In the genomic region with DNA sequence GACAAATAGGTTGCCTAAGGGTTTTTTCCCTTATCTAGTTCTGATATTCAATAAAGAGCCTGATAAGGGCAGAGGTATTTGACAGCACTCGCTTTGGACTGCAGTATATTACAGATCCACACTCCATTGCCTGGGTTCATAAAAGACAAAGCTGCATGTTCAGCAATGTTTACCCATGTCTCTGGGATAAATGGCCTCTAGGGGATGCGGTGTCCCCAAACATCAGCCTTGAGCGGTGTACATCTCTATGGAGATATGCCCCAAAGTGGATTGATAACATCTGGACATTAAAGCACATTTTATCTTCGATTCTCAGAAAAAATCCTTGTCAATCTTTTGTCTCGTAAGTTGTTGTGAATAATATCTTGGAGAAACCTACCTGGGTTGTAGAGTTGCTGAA, we compare ENCODE assay signal across 12 cellular contexts.
DNase-seq lines count a peak whose midpoint lies in the region; TF ChIP-seq lines count a peak whose summit lies in the region.
"Had no signal": no experiment of that assay in that cellular context is flagged by ENCODE, and none has a peak within 500 bp of the region (broad histone marks: within the 10 kb centered on the region; RNA-seq: fewer than 3 reads in every experiment).

No MANE protein-coding gene starts in this region.

- H3K9me3 ChIP-seq in osteoblast (ENCODE audit: low read depth, low read length), result no peaks in the 10 kb centered on the region
- H3K9me3 ChIP-seq: A549 had no signal

- H3K36me3 ChIP-seq in osteoblast (ENCODE audit: insufficient read depth, low read length), result no peaks in the 10 kb centered on the region
- H3K36me3 ChIP-seq: BLaER1 had no signal

- H3K9me3 Mint-ChIP-seq in progenitor cell of endocrine pancreas (ENCODE audit: low read depth), result peaks cover 9% of the 10 kb centered on the region

- H3K27ac Mint-ChIP-seq in progenitor cell of endocrine pancreas, result no peak overlapping the region
- H3K27ac Mint-ChIP-seq: CD4-positive, CD25-positive, alpha-beta regulatory T cell had no signal

- no peaks in the 10 kb centered on the region for H3K27me3 ChIP-seq in osteoblast (ENCODE audit: insufficient read depth, low read length)
- H3K27me3 ChIP-seq: BLaER1 had no signal

- H3K4me3 ChIP-seq in osteoblast (ENCODE audit: insufficient read depth, low read length), result no peak overlapping the region
- H3K4me3 ChIP-seq: A549, BLaER1, GM23248, K562 had no signal

- H3K27ac ChIP-seq in C4-2B (no peak overlapping the region), osteoblast (ENCODE audit: low read depth, low read length) (no peak overlapping the region)
- H3K27ac ChIP-seq: A549, BLaER1, GM23248 had no signal

- no peaks in the 10 kb centered on the region for H4K20me1 ChIP-seq in osteoblast (ENCODE audit: insufficient read depth, low read length)
- H4K20me1 ChIP-seq: BLaER1 had no signal

- DNase-seq in RKO (ENCODE audit: low spot score) (peak; percentile 1), progenitor cell of endocrine pancreas (ENCODE audit: low spot score, unreplicated experiment) (no peak), GM19238 (ENCODE audit: insufficient read length, low spot score) (no peak), osteoblast (ENCODE audit: insufficient read length, low spot score, missing footprints) (no peak)
- DNase-seq: CD4-positive, CD25-positive, alpha-beta regulatory T cell; DMS79; GM23248 had no signal

- H3K79me2 ChIP-seq in osteoblast (ENCODE audit: insufficient read depth, low read length), result no peaks in the 10 kb centered on the region

- TF ChIP-seq CTCF in C4-2B (conservative IDR thresholded peaks at IDR 0.05) (peak; percentile 12), GM12872 (IDR thresholded peaks at IDR 0.05; ENCODE audit: insufficient read depth, low read depth, low read length) (peak; percentile 11; the same call in 1 of the 3 replicates), progenitor cell of endocrine pancreas (IDR thresholded peaks at IDR 0.05; ENCODE audit: unreplicated experiment) (peak; percentile 12), osteoblast (IDR thresholded peaks at IDR 0.05; ENCODE audit: extremely low read depth, low read depth, low read length) (no peak)

- H3K4me3 Mint-ChIP-seq in progenitor cell of endocrine pancreas (ENCODE audit: low read depth), result no peak overlapping the region
- H3K4me3 Mint-ChIP-seq: CD4-positive, CD25-positive, alpha-beta regulatory T cell had no signal

- H2AFZ ChIP-seq in osteoblast (ENCODE audit: low read length), result no peak overlapping the region
- H2AFZ ChIP-seq: GM23248 had no signal

- H3K36me3 Mint-ChIP-seq in progenitor cell of endocrine pancreas (ENCODE audit: insufficient read depth), result no peaks in the 10 kb centered on the region
- H3K36me3 Mint-ChIP-seq: CD4-positive, CD25-positive, alpha-beta regulatory T cell had no signal

- H3K27me3 Mint-ChIP-seq in progenitor cell of endocrine pancreas, result no peaks in the 10 kb centered on the region
- H3K27me3 Mint-ChIP-seq: CD4-positive, CD25-positive, alpha-beta regulatory T cell had no signal

- H3K4me1 Mint-ChIP-seq in progenitor cell of endocrine pancreas (ENCODE audit: low read depth), result peaks cover 5% of the 10 kb centered on the region
- H3K4me1 Mint-ChIP-seq: CD4-positive, CD25-positive, alpha-beta regulatory T cell had no signal

- H3K4me1 ChIP-seq in osteoblast (ENCODE audit: insufficient read depth, low read length), result no peaks in the 10 kb centered on the region
- H3K4me1 ChIP-seq: A549, BLaER1 had no signal

- H3K4me2 ChIP-seq in osteoblast (ENCODE audit: insufficient read depth, low read length), result no peak overlapping the region
- H3K4me2 ChIP-seq: A549, BLaER1 had no signal
